8 cellular contexts compared by ENCODE assay signal in the genomic region with DNA sequence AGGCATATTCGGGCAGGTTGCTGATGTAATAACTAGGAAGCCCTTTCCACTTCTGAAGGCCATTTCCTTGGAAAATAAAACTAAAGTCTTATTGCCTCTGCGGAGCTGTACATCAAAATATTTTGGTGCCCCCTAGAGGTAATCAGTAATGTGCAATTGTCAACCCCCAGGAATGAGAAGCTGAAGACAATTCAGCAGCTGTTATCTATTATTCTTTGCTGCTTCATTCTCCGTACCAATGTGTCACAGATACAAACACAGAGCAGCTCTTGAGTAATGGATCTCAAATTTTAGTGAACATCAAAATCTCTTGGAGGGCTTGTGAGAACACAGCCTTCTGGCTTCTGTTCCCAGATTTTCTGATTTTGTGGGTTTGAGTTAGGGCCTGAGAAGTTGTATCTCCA. TPM values are rescaled to one million over a fixed set of nuclear protein-coding genes. Genes with fewer than 3 reads are reported as not detected.
DNase-seq lines count a peak whose midpoint lies in the region; ATAC-seq and TF ChIP-seq lines count a peak whose summit lies in the region.

No MANE protein-coding gene starts in this region.

- H3K9me3 Mint-ChIP-seq in CD8-positive, alpha-beta T cell: no peaks in the 10 kb centered on the region
- H3K9me3 Mint-ChIP-seq in activated CD4-positive, alpha-beta memory T cell treated with anti-CD3 and anti-CD28 coated beads, Interleukin-2, amount 10 ng/mL, durations not matched to agents 7 days and 5 days: peaks cover 3% of the 10 kb centered on the region

- H3K4me3 Mint-ChIP-seq in CD8-positive, alpha-beta T cell: no peak overlapping the region
- no peak overlapping the region for H3K4me3 Mint-ChIP-seq in activated CD4-positive, alpha-beta memory T cell treated with anti-CD3 and anti-CD28 coated beads, Interleukin-2, amount 10 ng/mL, durations not matched to agents 7 days and 5 days

- intact Hi-C loops in CD8-positive, alpha-beta T cell (cut with DNase I, micrococcal nuclease): no loop called here

- no peaks in the 10 kb centered on the region for H3K36me3 Mint-ChIP-seq in CD8-positive, alpha-beta T cell
- H3K36me3 Mint-ChIP-seq in activated CD4-positive, alpha-beta memory T cell treated with anti-CD3 and anti-CD28 coated beads, Interleukin-2, amount 10 ng/mL, durations not matched to agents 7 days and 5 days (ENCODE audit: low read depth): peaks cover 3% of the 10 kb centered on the region

- H3K4me3 ChIP-seq in SK-N-MC (no peak overlapping the region), skeletal muscle satellite cell (ENCODE audit: low read length) (no peak overlapping the region)
- no peak overlapping the region for H3K4me3 ChIP-seq in CD8-positive, alpha-beta T cell (ENCODE audit: low read depth, low read length)

- H3K36me3 ChIP-seq in SK-N-MC (ENCODE audit: insufficient read depth, low read length) (no peaks in the 10 kb centered on the region), skeletal muscle satellite cell (ENCODE audit: insufficient read depth, low read length) (no peaks in the 10 kb centered on the region)
- no peaks in the 10 kb centered on the region for H3K36me3 ChIP-seq in CD8-positive, alpha-beta T cell (ENCODE audit: insufficient read depth, low read length)

- H3K4me1 ChIP-seq in foreskin keratinocyte (no peaks in the 10 kb centered on the region), skeletal muscle satellite cell (ENCODE audit: control insufficient read depth, insufficient read depth, low read length) (peaks cover 24% of the 10 kb centered on the region)
- no peaks in the 10 kb centered on the region for H3K4me1 ChIP-seq in CD8-positive, alpha-beta T cell (ENCODE audit: insufficient read depth, low read length)

- no peaks in the 10 kb centered on the region for H3K27me3 ChIP-seq in foreskin keratinocyte
- no peaks in the 10 kb centered on the region for H3K27me3 ChIP-seq in skeletal muscle satellite cell (ENCODE audit: control insufficient read depth, insufficient read depth, low read length)
- H3K27me3 ChIP-seq in CD8-positive, alpha-beta T cell (ENCODE audit: insufficient read depth, low read length): no peaks in the 10 kb centered on the region

- H3K27me3 Mint-ChIP-seq in CD8-positive, alpha-beta T cell (ENCODE audit: low read depth): peaks cover 18% of the 10 kb centered on the region
- H3K27me3 Mint-ChIP-seq in activated CD4-positive, alpha-beta memory T cell treated with anti-CD3 and anti-CD28 coated beads, Interleukin-2, amount 10 ng/mL, durations not matched to agents 7 days and 5 days: peaks cover 21% of the 10 kb centered on the region

- peak overlapping the region; percentile 13 for H3K4me2 ChIP-seq in skeletal muscle satellite cell (ENCODE audit: low read length)

- H3K27ac Mint-ChIP-seq in CD8-positive, alpha-beta T cell: no peak overlapping the region
- no peak overlapping the region for H3K27ac Mint-ChIP-seq in activated CD4-positive, alpha-beta memory T cell treated with anti-CD3 and anti-CD28 coated beads, Interleukin-2, amount 10 ng/mL, durations not matched to agents 7 days and 5 days

- H3K9ac ChIP-seq in SK-N-MC (ENCODE audit: insufficient read length) (no peak overlapping the region), skeletal muscle satellite cell (ENCODE audit: low read depth, low read length) (peak overlapping the region; percentile 5)

- POLR2A ChIA-PET in CD8-positive, alpha-beta T cell (lab: Charles Lee): no interaction called here
- POLR2A ChIA-PET in activated CD4-positive, alpha-beta memory T cell treated with anti-CD3 and anti-CD28 coated beads, Interleukin-2, amount 10 ng/mL, durations not matched to agents 7 days and 5 days (lab: Charles Lee): no interaction called here

- CTCF ChIA-PET in CD8-positive, alpha-beta T cell (lab: Charles Lee): no interaction called here
- CTCF ChIA-PET in activated CD4-positive, alpha-beta memory T cell treated with anti-CD3 and anti-CD28 coated beads, Interleukin-2, amount 10 ng/mL, durations not matched to agents 7 days and 5 days (lab: Charles Lee): interaction anchor here (0.6 to 1.6 kb wide), 8 partner anchors 9 to 437 kb away, joined by 3 to 6 read pairs (median 3); no protein-coding TSS in a partner anchor

- ATAC-seq in foreskin keratinocyte: peak; percentile 19
- ATAC-seq in CD8-positive, alpha-beta T cell: no peak

- peak; percentile 91 for TF ChIP-seq CTCF in foreskin keratinocyte (conservative IDR thresholded peaks at IDR 0.05)
- no peak for TF ChIP-seq CTCF in CD8-positive, alpha-beta T cell (IDR thresholded peaks at IDR 0.05)

- DNase-seq in DMS79 treated with DMSO at 0.1 percent for 48 hours (lab: John Stamatoyannopoulos, UW): peak; percentile 23
- no peak for DNase-seq in DMS79 (lab: John Stamatoyannopoulos, UW)
- DNase-seq in LoVo (ENCODE audit: low spot score): peak; percentile 46
- peak; percentile 28 for DNase-seq in SK-N-MC (ENCODE audit: low read depth, low spot score)
- DNase-seq in foreskin keratinocyte: peak in 1 of 2 donors; percentile 64
- DNase-seq in CD8-positive, alpha-beta T cell: no peak
- DNase-seq in activated CD4-positive, alpha-beta memory T cell treated with anti-CD3 and anti-CD28 coated beads, Interleukin-2, amount 10 ng/mL, durations not matched to agents 7 days and 5 days: no peak

- H3K27ac ChIP-seq in SK-N-MC: no peak overlapping the region
- H3K27ac ChIP-seq in foreskin keratinocyte: no peak overlapping the region
- no peak overlapping the region for H3K27ac ChIP-seq in CD8-positive, alpha-beta T cell (ENCODE audit: low read depth, low read length)

- no peaks in the 10 kb centered on the region for H3K9me3 ChIP-seq in SK-N-MC (ENCODE audit: low read depth, low read length)
- H3K9me3 ChIP-seq in skeletal muscle satellite cell (replicated peaks; ENCODE audit: low read length): peaks cover under 1% of the 10 kb centered on the region
- H3K9me3 ChIP-seq in CD8-positive, alpha-beta T cell (ENCODE audit: low read length): no peaks in the 10 kb centered on the region

- H3K4me1 Mint-ChIP-seq in CD8-positive, alpha-beta T cell (ENCODE audit: low read depth): peaks cover 2% of the 10 kb centered on the region
- H3K4me1 Mint-ChIP-seq in activated CD4-positive, alpha-beta memory T cell treated with anti-CD3 and anti-CD28 coated beads, Interleukin-2, amount 10 ng/mL, durations not matched to agents 7 days and 5 days: peaks cover 5% of the 10 kb centered on the region

RNA-seq across cellular contexts. Expression of a gene that starts 3.5 kb away (rescaled TPM):
- 22.6 and 26.9 TPM in 2 replicates for total RNA-seq in foreskin keratinocyte
- 4.5 and 6.0 TPM in 2 replicates for polyA plus RNA-seq in foreskin keratinocyte
- total RNA-seq in skeletal muscle satellite cell (2012; rRNA removed): 11.2 and 22.9 TPM in 2 replicates
- not detected for total RNA-seq in CD8-positive, alpha-beta T cell
- total RNA-seq in activated CD4-positive, alpha-beta memory T cell treated with anti-CD3 and anti-CD28 coated beads, Interleukin-2, amount 10 ng/mL, durations not matched to agents 7 days and 5 days: not detected

Comparison
In these comparisons a context has a peak if more than half of its experiments do, and no peak if none do; other contexts are left out.
1. DNase-seq: peak in DMS79 treated with DMSO at 0.1 percent for 48 hours (single experiment), LoVo (single experiment) and SK-N-MC (single experiment); none in DMS79 (single experiment), CD8-positive, alpha-beta T cell (0 of 7) and activated CD4-positive, alpha-beta memory T cell treated with anti-CD3 and anti-CD28 coated beads, Interleukin-2, amount 10 ng/mL, durations not matched to agents 7 days and 5 days (single experiment).
2. RNA of a gene that starts 3.5 kb away (total RNA-seq): 22.6 to 26.9 TPM in foreskin keratinocyte; not detected in activated CD4-positive, alpha-beta memory T cell treated with anti-CD3 and anti-CD28 coated beads, Interleukin-2, amount 10 ng/mL, durations not matched to agents 7 days and 5 days and not detected in CD8-positive, alpha-beta T cell; every median in the first group is over 10 times any median in the second.